ENCODE assay signal across 10 cellular contexts in genomic region chr1:221845650-221846371, GRCh38.
DNase-seq lines count a peak whose midpoint lies in the region; ATAC-seq and TF ChIP-seq lines count a peak whose summit lies in the region.
"Had no signal": no experiment of that assay in that cellular context is flagged by ENCODE, and none has a peak within 500 bp of the region (broad histone marks: within the 10 kb centered on the region; RNA-seq: fewer than 3 reads in every experiment).

No MANE protein-coding gene starts in this region.

- H3K36me3 ChIP-seq in right atrium auricular region (no peaks in the 10 kb centered on the region), uterus (no peaks in the 10 kb centered on the region)

- TF ChIP-seq CTCF in right atrium auricular region (IDR thresholded peaks at IDR 0.05) (no peak), uterus (IDR thresholded peaks at IDR 0.05) (no peak), mesothelial cell of epicardium (IDR thresholded peaks at IDR 0.05; ENCODE audit: unreplicated experiment) (no peak)

- peak overlapping the region in 1 of 2 donors; percentile 66 for H3K27ac ChIP-seq in right atrium auricular region
- H3K27ac ChIP-seq in uterus: no peak overlapping the region

- H3K27me3 Mint-ChIP-seq in mesothelial cell of epicardium (ENCODE audit: low read depth): no peaks in the 10 kb centered on the region

- peaks cover 6% of the 10 kb centered on the region for H3K4me1 Mint-ChIP-seq in mesothelial cell of epicardium

- ATAC-seq in Right ventricle myocardium inferior (no peak), GM21526 (IDR thresholded peaks at IDR 0.05; ENCODE audit: low FRiP score, unreplicated experiment) (no peak)

- H3K9me3 Mint-ChIP-seq in mesothelial cell of epicardium: no peaks in the 10 kb centered on the region
- H3K9me3 Mint-ChIP-seq: CD14-positive monocyte had no signal

- H3K27ac Mint-ChIP-seq in mesothelial cell of epicardium: no peak overlapping the region
- H3K27ac Mint-ChIP-seq: CD14-positive monocyte had no signal

- H3K4me3 ChIP-seq in right atrium auricular region (no peak overlapping the region), uterus (no peak overlapping the region)

- H3K4me3 Mint-ChIP-seq in mesothelial cell of epicardium: no peak overlapping the region
- H3K4me3 Mint-ChIP-seq: CD14-positive monocyte had no signal

- intact Hi-C loops in Right ventricle myocardium inferior (cut with DNase I): no loop called here
- intact Hi-C loops in uterus (cut with DNase I; ENCODE audit: low total_unique reads): no loop called here

- H3K36me3 Mint-ChIP-seq in mesothelial cell of epicardium: no peaks in the 10 kb centered on the region

- H3K9me3 ChIP-seq in right atrium auricular region (no peaks in the 10 kb centered on the region), uterus (no peaks in the 10 kb centered on the region)

- peak; percentile 65 for DNase-seq in right atrium auricular region (ENCODE audit: low spot score)
- DNase-seq in Right ventricle myocardium inferior (ENCODE audit: missing footprints): no peak
- DNase-seq in T1000 (lab: John Stamatoyannopoulos, UW): peak; percentile 58
- DNase-seq in iPS-NIHi7 (ENCODE audit: extremely low spot score): peak; percentile 49
- peak; percentile 21 to 48 for DNase-seq in uterus
- DNase-seq in mesothelial cell of epicardium (ENCODE audit: low spot score in 2 of 2, unreplicated experiment in 2 of 2): no peak
- DNase-seq in NCI-H526 treated with DMSO at 0.1 percent for 48 hours (lab: John Stamatoyannopoulos, UW): no peak
- DNase-seq: effector CD8-positive, alpha-beta T cell had no signal

- H3K27me3 ChIP-seq in right atrium auricular region (no peaks in the 10 kb centered on the region), uterus (no peaks in the 10 kb centered on the region)

- TF ChIP-seq POLR2A in uterus (IDR thresholded peaks at IDR 0.05): no peak

- no peaks in the 10 kb centered on the region for H3K4me1 ChIP-seq in right atrium auricular region
- H3K4me1 ChIP-seq in uterus: no peaks in the 10 kb centered on the region

Comparison
In these comparisons a context has a peak if more than half of its experiments do, and no peak if none do; other contexts are left out.
1. DNase-seq: peak in right atrium auricular region (single experiment), T1000 (single experiment), iPS-NIHi7 (single experiment) and uterus (2 of 2); none in Right ventricle myocardium inferior (single experiment), mesothelial cell of epicardium (0 of 2) and NCI-H526 treated with DMSO at 0.1 percent for 48 hours (single experiment).